ENCODE assay signal across 35 cellular contexts in genomic region chr7:34331102-34331501, GRCh38.
"Had no signal": no experiment of that assay in that cellular context is flagged by ENCODE, and none has a peak within 500 bp of the region (broad histone marks: within the 10 kb centered on the region; RNA-seq: fewer than 3 reads in every experiment).

No MANE protein-coding gene starts in this region.

- H3K4me2 ChIP-seq: KMS-11 had no signal

- H3K36me3 ChIP-seq: MG63 had no signal

- H3K4me3 ChIP-seq: MG63 had no signal

- DNase-seq: Karpas-422, Kasumi-1, MG63, MM.1S, MV-4-11, NCI-H1048, NCI-H1092, NCI-H1092 treated with DMSO at 0.1 percent for 48 hours, NCI-H1105, NCI-H1105 treated with DMSO at 0.1 percent for 48 hours, NCI-H1417 treated with DMSO at 0.1 percent for 48 hours, NCI-H1436, NCI-H1436 treated with DMSO at 0.1 percent for 48 hours, NCI-H146, NCI-H1694, NCI-H1694 treated with DMSO at 0.1 percent for 48 hours, NCI-H187, NCI-H187 treated with DMSO at 0.1 percent for 48 hours, NCI-H1930, NCI-H2029, NCI-H2029 treated with DMSO at 0.1 percent for 48 hours, NCI-H2081, NCI-H2081 treated with DMSO at 0.1 percent for 48 hours, NCI-H2107, NCI-H2171, NCI-H2171 treated with DMSO at 0.1 percent for 48 hours, NCI-H2227 treated with DMSO at 0.1 percent for 48 hours, NCI-H226, NCI-H345, NCI-H446, NCI-H446 treated with DMSO at 0.1 percent for 48 hours, NCI-H510A, NCI-H510A treated with DMSO at 0.1 percent for 48 hours, NCI-H524 had no signal

- H3K27me3 ChIP-seq: MG63 had no signal

- H3K9ac ChIP-seq: KMS-11 had no signal

- H3K27ac ChIP-seq: KMS-11 had no signal
